8 cellular contexts compared by ENCODE assay signal in genomic region chr2:73069041-73069854, GRCh38. TPM values are rescaled to one million over a fixed set of nuclear protein-coding genes. Genes with fewer than 3 reads are reported as not detected.
A peak's percentile ranks its signal among the peaks of the same experiment; 100 is the strongest.
DNase-seq lines count a peak whose midpoint lies in the region; ATAC-seq, FAIRE-seq and TF ChIP-seq lines count a peak whose summit lies in the region.

No MANE protein-coding gene starts in this region.

- H3K27me3 ChIP-seq in SK-N-SH (ENCODE audit: insufficient read depth), result no peaks in the 10 kb centered on the region
- no peaks in the 10 kb centered on the region for H3K27me3 ChIP-seq in SU-DHL-6 (ENCODE audit: low read length)
- H3K27me3 ChIP-seq in small intestine (ENCODE audit: control insufficient read depth in 2 of 2, insufficient read depth in 2 of 2, low read length in 2 of 2), result no peaks in the 10 kb centered on the region
- H3K27me3 ChIP-seq in foreskin keratinocyte, result no peaks in the 10 kb centered on the region

- H3K9me3 ChIP-seq in SK-N-SH (no peaks in the 10 kb centered on the region), SU-DHL-6 (ENCODE audit: insufficient read depth, low read length) (no peaks in the 10 kb centered on the region), small intestine (ENCODE audit: control insufficient read depth, low read depth) (no peaks in the 10 kb centered on the region)

- WGBS in SK-N-SH (ENCODE audit: low lambda C conversion rate), result 87% methylated on average over 7 of the region's 7 CpGs
- 36 to 61% (median 49%) methylated on average over 7 of the region's 7 CpGs for WGBS in small intestine, 3 donors

- no peak for TF ChIP-seq RAD21 in SK-N-SH (IDR thresholded peaks at IDR 0.05; ENCODE audit: low read length)

- H3K27ac ChIP-seq in SK-N-SH (ENCODE audit: low read depth in 2 of 2, low read length in 1 of 2) (no peak overlapping the region), SU-DHL-6 (ENCODE audit: low read depth, low read length) (no peak overlapping the region), small intestine (ENCODE audit: low read depth in 1 of 2, low read length in 1 of 2) (no peak overlapping the region), foreskin keratinocyte (no peak overlapping the region)

- H3K9ac ChIP-seq in SK-N-SH (peak overlapping the region; percentile 90), SU-DHL-6 (ENCODE audit: low read length) (peak overlapping the region; percentile 98)

- POLR2A ChIA-PET in SK-N-SH (lab: Yijun Ruan, JAX), result no interaction called here

- H2AFZ ChIP-seq in SK-N-SH (ENCODE audit: low read depth) (no peak overlapping the region), SU-DHL-6 (ENCODE audit: low read depth, low read length, severe bottlenecking) (no peak overlapping the region)

- no peak for TF ChIP-seq CTCF in SK-N-SH (IDR thresholded peaks at IDR 0.05)
- no peak for TF ChIP-seq CTCF in SU-DHL-6 (IDR thresholded peaks at IDR 0.05; ENCODE audit: insufficient read depth, low read length, poor library complexity, severe bottlenecking)
- TF ChIP-seq CTCF in fibroblast of mammary gland (conservative IDR thresholded peaks at IDR 0.05; ENCODE audit: control insufficient read depth, insufficient read depth, low read depth, low read length), result no peak
- TF ChIP-seq CTCF in foreskin keratinocyte (conservative IDR thresholded peaks at IDR 0.05), result no peak

- H4K20me1 ChIP-seq in SK-N-SH (ENCODE audit: insufficient read depth) (no peaks in the 10 kb centered on the region), SU-DHL-6 (ENCODE audit: low read depth, low read length) (no peaks in the 10 kb centered on the region)

- no peak for FAIRE-seq in small intestine (lab: Jason Lieb, UNC)

- H3K36me3 ChIP-seq in SK-N-SH (replicated peaks in 1 of 2; ENCODE audit: control insufficient read depth in 1 of 2, insufficient read depth in 2 of 2, low read length in 1 of 2) (no peaks in the 10 kb centered on the region), SU-DHL-6 (ENCODE audit: low read length) (no peaks in the 10 kb centered on the region), small intestine (ENCODE audit: control insufficient read depth in 2 of 2, insufficient read depth in 2 of 2, low read length in 2 of 2) (no peaks in the 10 kb centered on the region)

- H3K4me2 ChIP-seq in SK-N-SH, result peak overlapping the region; percentile 99
- H3K4me2 ChIP-seq in SU-DHL-6 (ENCODE audit: low read depth, low read length, poor library complexity, severe bottlenecking), result peak overlapping the region; percentile 85

- H3K4me3 ChIP-seq in SK-N-SH (ENCODE audit: low read depth in 2 of 2, low read length in 1 of 2) (peak overlapping the region; percentile 92 to 98; a peak in 3 of 4 replicates), SU-DHL-6 (ENCODE audit: insufficient read depth, low read length, poor library complexity, severe bottlenecking) (peak overlapping the region; percentile 85), fibroblast of mammary gland (ENCODE audit: control insufficient read depth, low read depth, low read length) (peak overlapping the region; percentile 84), small intestine (ENCODE audit: low read depth in 1 of 2, low read length in 2 of 2) (peak overlapping the region in 1 of 2 donors; percentile 97)

- DNase-seq in SK-N-SH (no peak), fibroblast of mammary gland (ENCODE audit: low read depth) (no peak), small intestine (peak; percentile 4), NCI-H2081 (lab: John Stamatoyannopoulos, UW) (no peak), foreskin keratinocyte (no peak)
- no peak for DNase-seq in stimulated activated CD4-positive, alpha-beta T cell treated with anti-CD3 and anti-CD28 coated beads, Interleukin-2, amount 100 ng/mL, for 48 hours

- H3K4me1 ChIP-seq in SK-N-SH (ENCODE audit: control insufficient read depth in 1 of 2, insufficient read depth in 2 of 2, low read depth in 1 of 2, low read length in 1 of 2), result peaks cover 7 to 15% of the 10 kb centered on the region in 2 experiments; a peak in 2 of 4 replicates
- no peaks in the 10 kb centered on the region for H3K4me1 ChIP-seq in small intestine (ENCODE audit: control insufficient read depth in 2 of 2, insufficient read depth in 1 of 2, low read depth in 1 of 2, low read length in 1 of 2)
- H3K4me1 ChIP-seq in foreskin keratinocyte, result peaks cover 7% of the 10 kb centered on the region

- H3K9me2 ChIP-seq in SK-N-SH (no peaks in the 10 kb centered on the region), SU-DHL-6 (replicated peaks; ENCODE audit: insufficient read depth, low read length) (no peaks in the 10 kb centered on the region)

- H3K79me2 ChIP-seq in SK-N-SH (ENCODE audit: insufficient read depth), result peaks cover 60% of the 10 kb centered on the region
- H3K79me2 ChIP-seq in SU-DHL-6 (ENCODE audit: insufficient read depth, low read length), result peaks cover 35% of the 10 kb centered on the region

- CTCF ChIA-PET in SK-N-SH (lab: Yijun Ruan, JAX), result interaction anchor here (1.0 to 2.9 kb wide), 3 partner anchors 17 to 177 kb away, joined by 5 to 12 read pairs (median 5); no protein-coding TSS in a partner anchor

- TF ChIP-seq EP300 in SK-N-SH (IDR thresholded peaks at IDR 0.05; ENCODE audit: borderline replicate concordance in 1 of 2, low read depth in 1 of 2, low read length in 1 of 2), result no peak

- no peak for ATAC-seq in SK-N-SH treated with all-trans-retinoic acid at 6 μM for 48 hours
- no peak for ATAC-seq in foreskin keratinocyte

- H3F3A ChIP-seq in SK-N-SH (replicated peaks; ENCODE audit: insufficient read depth) (peaks cover under 1% of the 10 kb centered on the region), SU-DHL-6 (ENCODE audit: insufficient read depth) (peaks cover 10% of the 10 kb centered on the region)

TF ChIP-seq in SK-N-SH, 30 proteins besides CTCF, POLR2A, EP300 and RAD21 (continues in another document):
- TF ChIP-seq RFX5 (IDR thresholded peaks at IDR 0.05; ENCODE audit: low read length), result no peak
- TF ChIP-seq CHD2 (IDR thresholded peaks at IDR 0.05; ENCODE audit: low read length, partially characterized antibody), result no peak
- TF ChIP-seq GATA2 (CRISPR knock-in tag; IDR thresholded peaks at IDR 0.05), result no peak
- TF ChIP-seq IRF3 (IDR thresholded peaks at IDR 0.05; ENCODE audit: low read depth, low read length), result no peak
- TF ChIP-seq FOXM1 (IDR thresholded peaks at IDR 0.05; ENCODE audit: low read depth), result no peak
- TF ChIP-seq MXI1 (IDR thresholded peaks at IDR 0.05; ENCODE audit: low read depth, low read length), result no peak
- no peak for TF ChIP-seq MEF2A (IDR thresholded peaks at IDR 0.05; ENCODE audit: borderline replicate concordance, low read depth)
- no peak for TF ChIP-seq USF1 (IDR thresholded peaks at IDR 0.05; ENCODE audit: borderline replicate concordance, low read depth)

TF ChIP-seq in SK-N-SH treated with all-trans-retinoic acid at 6 μM for 48 hours, 23 proteins besides CTCF, POLR2A, EP300 and RAD21 (continues in another document):
- TF ChIP-seq CREB5 (CRISPR knock-in tag; IDR thresholded peaks at IDR 0.05; ENCODE audit: low read depth) (no peak), ISL1 (CRISPR knock-in tag; IDR thresholded peaks at IDR 0.05) (no peak), TOX (CRISPR knock-in tag; IDR thresholded peaks at IDR 0.05; ENCODE audit: borderline replicate concordance) (no peak), ZC3H10 (CRISPR knock-in tag; IDR thresholded peaks at IDR 0.05) (no peak), BACH2 (CRISPR knock-in tag; IDR thresholded peaks at IDR 0.05; ENCODE audit: borderline replicate concordance) (no peak), CSRNP3 (CRISPR knock-in tag; IDR thresholded peaks at IDR 0.05) (no peak)

RNA-seq across cellular contexts. Expression of gene SFXN5, which starts 2.3 kb away (rescaled TPM):
- polyA plus RNA-seq in SK-N-SH (2012; rRNA removed), result 9.9 and 11.0 TPM in 2 replicates
- 4.5 and 6.4 TPM in 2 replicates for polyA plus RNA-seq in SK-N-SH (2012; cell fraction: cytosol; rRNA removed)
- polyA plus RNA-seq in SK-N-SH (2012; cell fraction: nucleus; rRNA removed), result 36.2 and 48.1 TPM in 2 replicates
- 10 to 100 TPM in 1 of 3 donors, 1 to 10 TPM in 2; 5.4 to 11.1 (median 8.5) TPM for polyA plus RNA-seq in small intestine
- total RNA-seq in foreskin keratinocyte, result 7.3 and 9.7 TPM in 2 replicates
- polyA plus RNA-seq in foreskin keratinocyte, result 4.5 and 6.6 TPM in 2 replicates

RNA-seq across cellular contexts. Expression of gene RAB11FIP5, which starts 43.5 kb away (rescaled TPM):
- polyA plus RNA-seq in SK-N-SH (2012; rRNA removed) (16.4 and 17.1 TPM in 2 replicates), small intestine (10 to 100 TPM in 1 of 3 donors, 1 to 10 TPM in 2; 5.1 to 11.5 (median 5.1) TPM), foreskin keratinocyte (27.5 and 31.2 TPM in 2 replicates)
- 12.4 and 17.2 TPM in 2 replicates for polyA plus RNA-seq in SK-N-SH (2012; cell fraction: cytosol; rRNA removed)
- 19.9 and 24.8 TPM in 2 replicates for polyA plus RNA-seq in SK-N-SH (2012; cell fraction: nucleus; rRNA removed)
- total RNA-seq in foreskin keratinocyte, result 32.5 and 39.2 TPM in 2 replicates
